In the genomic region with DNA sequence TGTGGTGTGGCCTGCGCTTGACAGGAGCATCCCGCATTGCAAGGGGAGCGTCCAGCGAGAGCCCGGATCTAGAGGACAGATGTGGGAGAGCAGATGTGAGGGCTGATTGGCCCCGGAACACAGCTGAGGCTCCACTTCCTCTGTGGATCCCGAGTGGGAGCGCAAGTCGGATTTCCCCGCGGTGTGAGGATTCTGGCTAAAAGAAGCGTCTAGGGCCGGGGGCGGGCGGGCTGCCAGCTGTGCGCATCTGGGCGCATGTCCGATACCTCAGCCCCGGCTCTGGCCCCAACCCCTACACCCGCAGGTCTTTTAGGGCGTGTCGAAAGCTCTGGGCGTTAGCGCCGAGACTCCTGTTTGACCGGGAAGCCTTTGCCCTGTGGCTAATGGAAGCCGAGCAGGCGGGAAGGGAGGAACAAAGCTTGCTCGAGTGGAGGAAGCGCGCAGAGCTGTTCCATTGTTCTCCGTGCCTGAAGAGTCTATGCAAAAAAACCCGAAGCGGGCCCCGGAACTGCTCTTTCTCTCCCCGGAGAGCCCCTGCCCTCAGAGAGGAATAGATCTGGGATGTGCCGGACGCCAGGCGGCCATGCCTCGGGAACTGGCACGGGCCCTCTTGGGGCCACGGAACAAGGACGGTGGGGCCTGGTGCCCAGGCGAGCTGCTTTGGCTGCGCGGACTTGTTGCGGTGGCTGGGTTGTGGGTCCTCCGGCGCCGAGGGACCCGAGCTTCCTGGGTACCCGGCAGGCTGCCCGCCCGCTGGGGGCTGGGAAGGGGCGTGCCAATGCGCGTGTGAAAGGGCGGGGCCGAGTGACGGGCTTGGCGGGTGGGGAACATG, we compare ENCODE assay signal across 9 cellular contexts.
DNase-seq lines count a peak whose midpoint lies in the region; ATAC-seq and TF ChIP-seq lines count a peak whose summit lies in the region.
"Had no signal": no experiment of that assay in that cellular context is flagged by ENCODE, and none has a peak within 500 bp of the region (broad histone marks: within the 10 kb centered on the region; RNA-seq: fewer than 3 reads in every experiment).

No MANE protein-coding gene starts in this region.

- no peaks in the 10 kb centered on the region for H3K4me1 ChIP-seq in CD4-positive, alpha-beta memory T cell (ENCODE audit: insufficient read depth, low read length)
- peaks cover 5% of the 10 kb centered on the region for H3K4me1 ChIP-seq in effector memory CD4-positive, alpha-beta T cell (ENCODE audit: control insufficient read depth, insufficient read depth, low read length, poor library complexity, severe bottlenecking)

- H3K4me1 Mint-ChIP-seq in naive B cell: peaks cover 5 to 18% (median 8%) of the 10 kb centered on the region in 3 donors
- H3K4me1 Mint-ChIP-seq in CD4-positive, alpha-beta memory T cell: peaks cover 0 to 6% (median 6%) of the 10 kb centered on the region in 4 donors

- no peak overlapping the region for H3K27ac ChIP-seq in CD4-positive, alpha-beta memory T cell (ENCODE audit: low read depth, low read length)
- H3K27ac ChIP-seq in effector memory CD4-positive, alpha-beta T cell (ENCODE audit: insufficient read depth, low read length, poor library complexity, severe bottlenecking): no peak overlapping the region

- TF ChIP-seq CTCF in fibroblast of pulmonary artery (IDR thresholded peaks at IDR 0.05; ENCODE audit: low read length, missing control alignments): no peak

- peaks cover 13 to 53% (median 30%) of the 10 kb centered on the region in 3 donors for H3K27me3 Mint-ChIP-seq in naive B cell
- H3K27me3 Mint-ChIP-seq in CD4-positive, alpha-beta memory T cell: peaks cover 26 to 27% of the 10 kb centered on the region in 2 donors

- peak overlapping the region in 6 of 8 donors; percentile 30 to 75 (median 55) for H3K4me3 Mint-ChIP-seq in naive B cell
- peak overlapping the region in 3 of 8 donors; percentile 54 to 55 (median 55) for H3K4me3 Mint-ChIP-seq in CD4-positive, alpha-beta memory T cell
- H3K4me3 Mint-ChIP-seq: activated naive CD4-positive, alpha-beta T cell treated with anti-CD3 and anti-CD28 coated beads, Interleukin-2, amount 50 U/mL, for 24 hours had no signal

- CTCF ChIA-PET in CD4-positive, alpha-beta memory T cell (lab: Charles Lee; ENCODE audit: partially characterized antibody): interaction anchor here (0.7 kb wide), 1 partner anchor 91 kb away, joined by 3 read pairs; no protein-coding TSS in a partner anchor

- peaks cover 4% of the 10 kb centered on the region for H3K27me3 ChIP-seq in CD4-positive, alpha-beta memory T cell (ENCODE audit: insufficient read depth, low read length)
- peaks cover 10% of the 10 kb centered on the region for H3K27me3 ChIP-seq in effector memory CD4-positive, alpha-beta T cell (replicated peaks; ENCODE audit: control insufficient read depth, insufficient read depth, low read length, poor library complexity, severe bottlenecking)

- intact Hi-C loops in CD4-positive, alpha-beta memory T cell (cut with micrococcal nuclease): no loop called here

- no peaks in the 10 kb centered on the region for H3K9me3 Mint-ChIP-seq in naive B cell
- H3K9me3 Mint-ChIP-seq in CD4-positive, alpha-beta memory T cell: peaks cover 0 to 2% (median 0%) of the 10 kb centered on the region in 8 donors
- H3K9me3 Mint-ChIP-seq: activated naive CD4-positive, alpha-beta T cell treated with anti-CD3 and anti-CD28 coated beads, Interleukin-2, amount 50 U/mL, for 24 hours had no signal

- DNase-seq in A172 (ENCODE audit: low spot score) (peak; percentile 56), HPDE6-E6E7 (ENCODE audit: extremely low spot score) (peak; percentile 43), SHP77 treated with DMSO at 0.1 percent for 48 hours (lab: John Stamatoyannopoulos, UW) (peak; percentile 35), fibroblast of pulmonary artery (ENCODE audit: low read depth) (peak; percentile 77), naive B cell (no peak)
- DNase-seq in CD4-positive, alpha-beta memory T cell: no peak
- no peak for DNase-seq in effector memory CD4-positive, alpha-beta T cell

- ATAC-seq in naive B cell (ENCODE audit: low read depth in 2 of 2): no peak
- no peak for ATAC-seq in HG03442 (IDR thresholded peaks at IDR 0.05; ENCODE audit: unreplicated experiment)

- H3K36me3 ChIP-seq in CD4-positive, alpha-beta memory T cell (ENCODE audit: insufficient read depth, low read length): no peaks in the 10 kb centered on the region
- no peaks in the 10 kb centered on the region for H3K36me3 ChIP-seq in effector memory CD4-positive, alpha-beta T cell (ENCODE audit: control insufficient read depth, insufficient read depth, low read length)

- H3K9me3 ChIP-seq in CD4-positive, alpha-beta memory T cell (ENCODE audit: control insufficient read depth in 1 of 2, low read length in 2 of 2): no peaks in the 10 kb centered on the region
- H3K9me3 ChIP-seq in effector memory CD4-positive, alpha-beta T cell (ENCODE audit: control insufficient read depth, low read length): no peaks in the 10 kb centered on the region

- peak overlapping the region in 1 of 6 donors; percentile 37 for H3K27ac Mint-ChIP-seq in naive B cell
- H3K27ac Mint-ChIP-seq in CD4-positive, alpha-beta memory T cell: no peak overlapping the region
- H3K27ac Mint-ChIP-seq: activated naive CD4-positive, alpha-beta T cell treated with anti-CD3 and anti-CD28 coated beads, Interleukin-2, amount 50 U/mL, for 24 hours had no signal

- H3K36me3 Mint-ChIP-seq in naive B cell: no peaks in the 10 kb centered on the region
- peaks cover 0 to 3% of the 10 kb centered on the region in 2 donors for H3K36me3 Mint-ChIP-seq in CD4-positive, alpha-beta memory T cell
- H3K36me3 Mint-ChIP-seq: activated naive CD4-positive, alpha-beta T cell treated with anti-CD3 and anti-CD28 coated beads, Interleukin-2, amount 50 U/mL, for 24 hours had no signal

- POLR2A ChIA-PET in CD4-positive, alpha-beta memory T cell (lab: Charles Lee; ENCODE audit: partially characterized antibody): no interaction called here

- H3K4me3 ChIP-seq in fibroblast of pulmonary artery (replicated peaks; ENCODE audit: low read depth, low read length): peak overlapping the region; percentile 59
- no peak overlapping the region for H3K4me3 ChIP-seq in CD4-positive, alpha-beta memory T cell (ENCODE audit: low read length in 2 of 2)
- no peak overlapping the region for H3K4me3 ChIP-seq in effector memory CD4-positive, alpha-beta T cell (ENCODE audit: insufficient read depth, low read depth, low read length, poor library complexity, severe bottlenecking)

Comparison
In these comparisons a context has a peak if more than half of its experiments do, and no peak if none do; other contexts are left out.
1. DNase-seq: peak in A172 (single experiment), HPDE6-E6E7 (single experiment), SHP77 treated with DMSO at 0.1 percent for 48 hours (single experiment) and fibroblast of pulmonary artery (single experiment); none in naive B cell (single experiment), CD4-positive, alpha-beta memory T cell (0 of 5) and effector memory CD4-positive, alpha-beta T cell (0 of 3).